In genomic region chr3:142148871-142149860, GRCh38 we compare ENCODE assay signal across 8 cellular contexts. TPM values are rescaled to one million over a fixed set of nuclear protein-coding genes. Genes with fewer than 3 reads are reported as not detected.
DNase-seq lines count a peak whose midpoint lies in the region; ATAC-seq and TF ChIP-seq lines count a peak whose summit lies in the region.

Gene TFDP2, minus strand, starts transcription at chr3:142149544. Its CDS starts 47,795 bp downstream, at chr3:142101749.

- H3K27ac Mint-ChIP-seq in activated CD4-positive, alpha-beta T cell treated with anti-CD3 and anti-CD28 coated beads, Interleukin-2, amount 10 ng/mL, durations not matched to agents 7 days and 5 days: peak within 1 kb of the TSS; percentile 89

- peak within 1 kb of the TSS; percentile 81 for H3K4me3 Mint-ChIP-seq in activated CD4-positive, alpha-beta T cell treated with anti-CD3 and anti-CD28 coated beads, Interleukin-2, amount 10 ng/mL, durations not matched to agents 7 days and 5 days

- H3K27ac ChIP-seq in BLaER1 treated with 17β-estradiol and CSF1 and Interleukin-3, amounts not matched to agents 10 nM and 100 nM: peak within 1 kb of the TSS; percentile 54 to 87 (median 80); a peak in 21 of 22 replicates
- peak within 1 kb of the TSS; percentile 82 to 89 for H3K27ac ChIP-seq in coronary artery

- no peaks in the 10 kb centered on the region for H3K9me3 Mint-ChIP-seq in activated CD4-positive, alpha-beta T cell treated with anti-CD3 and anti-CD28 coated beads, Interleukin-2, amount 10 ng/mL, durations not matched to agents 7 days and 5 days

- peaks cover 7 to 17% (median 11%) of the 10 kb centered on the region in 10 experiments; a peak in 19 of 20 replicates for H3K4me1 ChIP-seq in BLaER1 treated with 17β-estradiol and CSF1 and Interleukin-3, amounts not matched to agents 10 nM and 100 nM

- ATAC-seq in HG03457 (IDR thresholded peaks at IDR 0.05; ENCODE audit: unreplicated experiment): peak; percentile 99

- no peaks in the 10 kb centered on the region for H3K9me3 ChIP-seq in BLaER1 treated with 17β-estradiol and CSF1 and Interleukin-3, amounts not matched to agents 10 nM and 100 nM (replicated peaks in 1 of 11)

- CTCF ChIA-PET in activated CD4-positive, alpha-beta T cell treated with anti-CD3 and anti-CD28 coated beads, Interleukin-2, amount 10 ng/mL, durations not matched to agents 7 days and 5 days (lab: Charles Lee): interaction anchor here (1.2 to 1.4 kb wide), 2 partner anchors 24 to 50 kb away, joined by 4 read pairs; no protein-coding TSS in a partner anchor

- H3K27me3 Mint-ChIP-seq in activated CD4-positive, alpha-beta T cell treated with anti-CD3 and anti-CD28 coated beads, Interleukin-2, amount 10 ng/mL, durations not matched to agents 7 days and 5 days: peaks cover 5% of the 10 kb centered on the region

- peak within 1 kb of the TSS; percentile 75 to 98 (median 91) for H3K4me2 ChIP-seq in BLaER1 treated with 17β-estradiol and CSF1 and Interleukin-3, amounts not matched to agents 10 nM and 100 nM

- no peaks in the 10 kb centered on the region for H4K20me1 ChIP-seq in BLaER1 treated with 17β-estradiol and CSF1 and Interleukin-3, amounts not matched to agents 10 nM and 100 nM

- no peaks in the 10 kb centered on the region for H3K36me3 Mint-ChIP-seq in activated CD4-positive, alpha-beta T cell treated with anti-CD3 and anti-CD28 coated beads, Interleukin-2, amount 10 ng/mL, durations not matched to agents 7 days and 5 days (ENCODE audit: low read depth)

- DNase-seq in GM19240 (ENCODE audit: insufficient read length, low spot score): peak; percentile 76
- DNase-seq in NCI-H524 (lab: John Stamatoyannopoulos, UW): peak; percentile 99
- DNase-seq in activated CD4-positive, alpha-beta T cell treated with anti-CD3 and anti-CD28 coated beads, Interleukin-2, amount 10 ng/mL, durations not matched to agents 7 days and 5 days: peak; percentile 91
- peak; percentile 90 for DNase-seq in coronary artery (ENCODE audit: low spot score)
- DNase-seq in left kidney (ENCODE audit: low read depth, low spot score): peak; percentile 98
- peak; percentile 85 to 88 for DNase-seq in stimulated activated CD4-positive, alpha-beta T cell treated with anti-CD3 and anti-CD28 coated beads, Interleukin-2, amount 100 ng/mL, for 24 hours

- H3K27me3 ChIP-seq in BLaER1 treated with 17β-estradiol and CSF1 and Interleukin-3, amounts not matched to agents 10 nM and 100 nM: no peaks in the 10 kb centered on the region

- peaks cover 26% of the 10 kb centered on the region for H3K4me1 Mint-ChIP-seq in activated CD4-positive, alpha-beta T cell treated with anti-CD3 and anti-CD28 coated beads, Interleukin-2, amount 10 ng/mL, durations not matched to agents 7 days and 5 days

- peak within 1 kb of the TSS; percentile 73 to 94 (median 81) for H3K4me3 ChIP-seq in BLaER1 treated with 17β-estradiol and CSF1 and Interleukin-3, amounts not matched to agents 10 nM and 100 nM
- peak within 1 kb of the TSS; percentile 86 for H3K4me3 ChIP-seq in coronary artery

- POLR2A ChIA-PET in activated CD4-positive, alpha-beta T cell treated with anti-CD3 and anti-CD28 coated beads, Interleukin-2, amount 10 ng/mL, durations not matched to agents 7 days and 5 days (lab: Charles Lee): no interaction called here

- TF ChIP-seq CTCF in coronary artery (IDR thresholded peaks at IDR 0.05): no peak

- no peaks in the 10 kb centered on the region for H3K36me3 ChIP-seq in BLaER1 treated with 17β-estradiol and CSF1 and Interleukin-3, amounts not matched to agents 10 nM and 100 nM

- peak within 1 kb of the TSS; percentile 86 to 93 (median 88) for H3K9ac ChIP-seq in BLaER1 treated with 17β-estradiol and CSF1 and Interleukin-3, amounts not matched to agents 10 nM and 100 nM

RNA-seq across cellular contexts. Expression of gene TFDP2, which starts in this region (rescaled TPM):
- total RNA-seq in activated CD4-positive, alpha-beta T cell treated with anti-CD3 and anti-CD28 coated beads, Interleukin-2, amount 10 ng/mL, durations not matched to agents 7 days and 5 days: 10 to 100 TPM; 23.5 to 29.4 TPM

Comparison
In these comparisons a context has a peak if more than half of its experiments do, and no peak if none do; other contexts are left out.
1. Peak in every context shown above with its lines: DNase-seq, ATAC-seq, H3K4me3 ChIP-seq and H3K27ac ChIP-seq.